ENCODE assay signal across 8 cellular contexts in genomic region chr17:17724307-17724921, GRCh38.
DNase-seq lines count a peak whose midpoint lies in the region; ATAC-seq lines count a peak whose summit lies in the region.

No MANE protein-coding gene starts in this region.

- peaks cover 9% of the 10 kb centered on the region for H3K27me3 Mint-ChIP-seq in activated naive CD4-positive, alpha-beta T cell treated with anti-CD3 and anti-CD28 coated beads, Interleukin-2, amount 50 U/mL, for 24 hours
- peaks cover 38% of the 10 kb centered on the region for H3K27me3 Mint-ChIP-seq in stimulated activated memory B cell treated with anti-CD40 and anti-IgM and Interleukin-4, amounts not matched to agents 10 μg/mL and 1 μg/mL and 100 μg/mL, for 72 hours

- peaks cover 30% of the 10 kb centered on the region for H3K27me3 ChIP-seq in BLaER1

- peaks cover 37% of the 10 kb centered on the region for H3K36me3 ChIP-seq in BLaER1

- no peak overlapping the region for H3K27ac Mint-ChIP-seq in activated naive CD4-positive, alpha-beta T cell treated with anti-CD3 and anti-CD28 coated beads, Interleukin-2, amount 50 U/mL, for 24 hours
- H3K27ac Mint-ChIP-seq in stimulated activated memory B cell treated with anti-CD40 and anti-IgM and Interleukin-4, amounts not matched to agents 10 μg/mL and 1 μg/mL and 100 μg/mL, for 72 hours = peak overlapping the region; percentile 34

- peaks cover 46% of the 10 kb centered on the region for H3K4me1 Mint-ChIP-seq in activated naive CD4-positive, alpha-beta T cell treated with anti-CD3 and anti-CD28 coated beads, Interleukin-2, amount 50 U/mL, for 24 hours
- H3K4me1 Mint-ChIP-seq in stimulated activated memory B cell treated with anti-CD40 and anti-IgM and Interleukin-4, amounts not matched to agents 10 μg/mL and 1 μg/mL and 100 μg/mL, for 72 hours = peaks cover 51% of the 10 kb centered on the region

- peak overlapping the region; percentile 78 for H3K9ac ChIP-seq in BLaER1

- peak; percentile 65 for ATAC-seq in stimulated activated memory B cell treated with anti-CD40 and anti-IgM and Interleukin-4, amounts not matched to agents 10 μg/mL and 1 μg/mL and 100 μg/mL, for 72 hours
- ATAC-seq in HG03460 (IDR thresholded peaks at IDR 0.05; ENCODE audit: unreplicated experiment) (no peak), GM21367 (IDR thresholded peaks at IDR 0.05; ENCODE audit: unreplicated experiment) (no peak)

- no peaks in the 10 kb centered on the region for H3K9me3 ChIP-seq in BLaER1

- H3K36me3 Mint-ChIP-seq in activated naive CD4-positive, alpha-beta T cell treated with anti-CD3 and anti-CD28 coated beads, Interleukin-2, amount 50 U/mL, for 24 hours = peaks cover 2% of the 10 kb centered on the region
- peaks cover 2% of the 10 kb centered on the region for H3K36me3 Mint-ChIP-seq in stimulated activated memory B cell treated with anti-CD40 and anti-IgM and Interleukin-4, amounts not matched to agents 10 μg/mL and 1 μg/mL and 100 μg/mL, for 72 hours

- peak overlapping the region; percentile 89 for H3K4me3 Mint-ChIP-seq in activated naive CD4-positive, alpha-beta T cell treated with anti-CD3 and anti-CD28 coated beads, Interleukin-2, amount 50 U/mL, for 24 hours
- peak overlapping the region; percentile 81 for H3K4me3 Mint-ChIP-seq in stimulated activated memory B cell treated with anti-CD40 and anti-IgM and Interleukin-4, amounts not matched to agents 10 μg/mL and 1 μg/mL and 100 μg/mL, for 72 hours

- peak overlapping the region; percentile 73 for H3K4me3 ChIP-seq in BLaER1
- peak overlapping the region; percentile 30 for H3K4me3 ChIP-seq in iPS-11a (ENCODE audit: low read depth, low read length)

- DNase-seq in GM19240 (ENCODE audit: insufficient read length, low spot score) (peak; percentile 51), DMS 273 treated with DMSO at 0.1 percent for 48 hours (lab: John Stamatoyannopoulos, UW) (no peak)

- H3K4me2 ChIP-seq in BLaER1 = peak overlapping the region; percentile 87

- peaks cover 84% of the 10 kb centered on the region for H3K4me1 ChIP-seq in BLaER1

- H3K27ac ChIP-seq in BLaER1 = peak overlapping the region; percentile 71

- H4K20me1 ChIP-seq in BLaER1 = peaks cover 90% of the 10 kb centered on the region

- no peaks in the 10 kb centered on the region for H3K9me3 Mint-ChIP-seq in activated naive CD4-positive, alpha-beta T cell treated with anti-CD3 and anti-CD28 coated beads, Interleukin-2, amount 50 U/mL, for 24 hours
- no peaks in the 10 kb centered on the region for H3K9me3 Mint-ChIP-seq in stimulated activated memory B cell treated with anti-CD40 and anti-IgM and Interleukin-4, amounts not matched to agents 10 μg/mL and 1 μg/mL and 100 μg/mL, for 72 hours
